24 cellular contexts compared by ENCODE assay signal in genomic region chr3:131702156-131702555, GRCh38.
"Had no signal": no experiment of that assay in that cellular context is flagged by ENCODE, and none has a peak within 500 bp of the region (broad histone marks: within the 10 kb centered on the region; RNA-seq: fewer than 3 reads in every experiment).

No MANE protein-coding gene starts in this region.

- H3K4me3 Mint-ChIP-seq: activated CD4-positive, alpha-beta memory T cell treated with anti-CD3 and anti-CD28 coated beads, Interleukin-2, amount 10 ng/mL, durations not matched to agents 7 days and 5 days; activated CD4-positive, alpha-beta T cell treated with anti-CD3 and anti-CD28 coated beads, Interleukin-2, amount 10 ng/mL, durations not matched to agents 24 days and 14 days; activated naive CD4-positive, alpha-beta T cell treated with anti-CD3 and anti-CD28 coated beads, Interleukin-2, amount 10 ng/mL, durations not matched to agents 7 days and 5 days; brain; dendritic cell treated with granulocyte-macrophage colony-stimulating factor and Interleukin-4, amounts not matched to agents 40 ng/mL and 50 ng/mL, for 4 days; mesothelial cell of epicardium; natural killer cell; type B pancreatic cell had no signal

- H3K36me3 Mint-ChIP-seq: activated naive CD4-positive, alpha-beta T cell treated with anti-CD3 and anti-CD28 coated beads, Interleukin-2, amount 10 ng/mL, durations not matched to agents 7 days and 5 days; brain; mesothelial cell of epicardium; type B pancreatic cell had no signal

- H3K4me1 ChIP-seq: foreskin keratinocyte, sigmoid colon, vagina had no signal

- H3K36me3 ChIP-seq: sigmoid colon, thoracic aorta, vagina had no signal

- H3K27me3 ChIP-seq: foreskin keratinocyte, sigmoid colon, vagina had no signal

- H3K27ac Mint-ChIP-seq: activated CD4-positive, alpha-beta memory T cell treated with anti-CD3 and anti-CD28 coated beads, Interleukin-2, amount 10 ng/mL, durations not matched to agents 7 days and 5 days; activated CD4-positive, alpha-beta T cell treated with anti-CD3 and anti-CD28 coated beads, Interleukin-2, amount 10 ng/mL, durations not matched to agents 24 days and 14 days; activated naive CD4-positive, alpha-beta T cell treated with anti-CD3 and anti-CD28 coated beads, Interleukin-2, amount 10 ng/mL, durations not matched to agents 7 days and 5 days; brain; dendritic cell treated with granulocyte-macrophage colony-stimulating factor and Interleukin-4, amounts not matched to agents 40 ng/mL and 50 ng/mL, for 4 days; mesothelial cell of epicardium; natural killer cell; progenitor cell of endocrine pancreas; type B pancreatic cell had no signal

- H3K4me3 ChIP-seq: sigmoid colon, thoracic aorta, vagina had no signal

- DNase-seq: activated CD4-positive, alpha-beta memory T cell treated with anti-CD3 and anti-CD28 coated beads, Interleukin-2, amount 10 ng/mL, durations not matched to agents 7 days and 5 days; activated CD4-positive, alpha-beta T cell treated with anti-CD3 and anti-CD28 coated beads, Interleukin-2, amount 10 ng/mL, durations not matched to agents 24 days and 14 days; activated effector memory CD4-positive, alpha-beta T cell treated with anti-CD3 and anti-CD28 coated beads, Interleukin-2, amount 50 U/mL, for 16 hours; activated naive CD4-positive, alpha-beta T cell treated with anti-CD3 and anti-CD28 coated beads, Interleukin-2, amount 10 ng/mL, durations not matched to agents 7 days and 5 days; caudate nucleus; effector CD8-positive, alpha-beta T cell; erythroblast; foreskin keratinocyte; left ventricle myocardium superior; mammary epithelial cell; natural killer cell; retina; sigmoid colon; stimulated activated CD4-positive, alpha-beta T cell treated with anti-CD3 and anti-CD28 coated beads, Interleukin-4, amount 100 ng/mL, for 1 hour; stimulated activated naive CD4-positive, alpha-beta T cell treated with Interleukin-2 at 50 U/mL for 16 hours had no signal

- ATAC-seq: activated CD4-positive, CD25-positive, alpha-beta regulatory T cell treated with anti-CD3 and anti-CD28 coated beads, Interleukin-2, amount 50 U/mL, for 24 hours; foreskin keratinocyte; left ventricle myocardium superior had no signal

- H3K27me3 Mint-ChIP-seq: brain, progenitor cell of endocrine pancreas had no signal

- H3K9me3 Mint-ChIP-seq: activated CD4-positive, alpha-beta memory T cell treated with anti-CD3 and anti-CD28 coated beads, Interleukin-2, amount 10 ng/mL, durations not matched to agents 7 days and 5 days; activated naive CD4-positive, alpha-beta T cell treated with anti-CD3 and anti-CD28 coated beads, Interleukin-2, amount 10 ng/mL, durations not matched to agents 7 days and 5 days; dendritic cell treated with granulocyte-macrophage colony-stimulating factor and Interleukin-4, amounts not matched to agents 40 ng/mL and 50 ng/mL, for 4 days; mesothelial cell of epicardium; type B pancreatic cell had no signal

- H3K9me3 ChIP-seq: sigmoid colon, thoracic aorta, vagina had no signal

- H3K4me1 Mint-ChIP-seq: activated CD4-positive, alpha-beta memory T cell treated with anti-CD3 and anti-CD28 coated beads, Interleukin-2, amount 10 ng/mL, durations not matched to agents 7 days and 5 days; activated CD4-positive, alpha-beta T cell treated with anti-CD3 and anti-CD28 coated beads, Interleukin-2, amount 10 ng/mL, durations not matched to agents 24 days and 14 days; activated naive CD4-positive, alpha-beta T cell treated with anti-CD3 and anti-CD28 coated beads, Interleukin-2, amount 10 ng/mL, durations not matched to agents 7 days and 5 days; mesothelial cell of epicardium; natural killer cell had no signal

- H3K27ac ChIP-seq: foreskin keratinocyte, sigmoid colon, thoracic aorta, vagina, VCaP had no signal
